34 cellular contexts compared by ENCODE assay signal in the genomic region with DNA sequence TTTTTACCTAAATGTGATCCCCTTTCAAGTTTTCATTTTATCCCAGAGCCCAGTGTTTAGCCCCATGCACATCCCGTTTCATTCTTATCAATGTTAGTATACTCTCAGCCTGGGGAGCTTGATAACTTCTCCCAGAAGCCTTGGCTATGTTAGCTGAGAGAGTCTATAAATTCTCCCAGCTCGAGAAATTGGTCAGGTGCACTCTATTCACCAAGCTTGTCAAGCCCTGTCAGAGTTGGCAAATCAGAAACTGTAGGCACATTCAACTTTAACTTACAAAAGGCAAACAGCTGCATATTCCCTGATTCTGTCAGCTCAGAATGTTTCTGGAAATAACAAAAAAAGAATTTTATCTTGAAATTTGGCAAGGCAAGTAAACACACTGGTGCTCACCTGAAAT.
"Had no signal": no experiment of that assay in that cellular context is flagged by ENCODE, and none has a peak within 500 bp of the region (broad histone marks: within the 10 kb centered on the region; RNA-seq: fewer than 3 reads in every experiment).

No MANE protein-coding gene starts in this region.

- ATAC-seq: activated CD8-positive, alpha-beta T cell treated with anti-CD3 and anti-CD28 coated beads for 36 hours; activated naive CD4-positive, alpha-beta T cell treated with anti-CD3 and anti-CD28 coated beads, Interleukin-2, amount 50 U/mL, for 72 hours; activated T-cell treated with anti-CD3 and anti-CD28 coated beads, Interleukin-2, amount 50 U/mL, for 4 hours; activated T-cell treated with anti-CD3 and anti-CD28 coated beads, Interleukin-2, amount 50 U/mL, for 72 hours; activated T-helper 17 cell treated with anti-CD3 and anti-CD28 coated beads, Interleukin-2, amount 50 U/mL, for 72 hours; T-cell; T-helper 17 cell had no signal

- H3K27me3 ChIP-seq: adrenal gland, cardiac muscle cell had no signal

- H3K4me3 ChIP-seq: adrenal gland, cardiac muscle cell had no signal

- H3K36me3 ChIP-seq: adrenal gland, cardiac muscle cell had no signal

- FAIRE-seq: astrocyte, bronchial epithelial cell, TTC549 had no signal

- H3K4me1 ChIP-seq: adrenal gland had no signal

- H3K9me3 ChIP-seq: adrenal gland had no signal

- H3K27ac ChIP-seq: adrenal gland, cardiac muscle cell, VCaP had no signal

- DNase-seq: activated B cell treated with CpG ODN at 0.5 μM for 24 hours; activated CD4-positive, alpha-beta memory T cell treated with anti-CD3 and anti-CD28 coated beads for 36 hours; activated CD4-positive, alpha-beta T cell treated with anti-CD3 and anti-CD28 coated beads for 4 hours; activated CD4-positive, alpha-beta T cell treated with anti-CD3 and anti-CD28 coated beads, Interleukin-2, amount 10 ng/mL, durations not matched to agents 24 days and 14 days; activated CD4-positive, alpha-beta T cell treated with anti-CD3 and anti-CD28 coated beads, Interleukin-2, amount 50 U/mL, for 1 hour; activated CD4-positive, alpha-beta T cell treated with anti-CD3 and anti-CD28 coated beads, Interleukin-2, amount 50 U/mL, for 4 hours; activated CD4-positive, CD25-positive, alpha-beta regulatory T cell treated with anti-CD3 and anti-CD28 coated beads, Interleukin-2, amount 50 U/mL, for 72 hours; activated CD8-positive, alpha-beta memory T cell treated with anti-CD3 and anti-CD28 coated beads, Interleukin-2, amount 50 U/mL, for 4 hours; activated CD8-positive, alpha-beta T cell treated with anti-CD3 and anti-CD28 coated beads for 36 hours; activated effector memory CD4-positive, alpha-beta T cell treated with anti-CD3 and anti-CD28 coated beads, Interleukin-2, amount 50 U/mL, for 16 hours; activated gamma-delta T cell treated with Interleukin-2 at 50 U/mL for 16 hours; activated naive CD4-positive, alpha-beta T cell; activated naive CD4-positive, alpha-beta T cell treated with anti-CD3 and anti-CD28 coated beads for 36 hours; activated naive CD4-positive, alpha-beta T cell treated with anti-CD3 and anti-CD28 coated beads, Interleukin-2, amount 50 U/mL, for 16 hours; activated naive CD8-positive, alpha-beta T cell treated with anti-CD3 and anti-CD28 coated beads for 36 hours; activated T-cell treated with anti-CD3 and anti-CD28 coated beads for 4 hours; activated T-cell treated with anti-CD3 and anti-CD28 coated beads, Interleukin-2, amount 50 U/mL, for 1 hour; activated T-cell treated with anti-CD3 and anti-CD28 coated beads, Interleukin-2, amount 50 U/mL, for 4 hours; activated T-cell treated with anti-CD3 and anti-CD28 coated beads, Interleukin-2, amount 50 U/mL, for 72 hours; adrenal gland; amniotic stem cell; aorta; caudate nucleus; cerebellar nuclear complex; T-cell; T-helper 17 cell; T-helper 9 cell had no signal
